11 cellular contexts compared by ENCODE assay signal in genomic region chr5:80035839-80036238, GRCh38. TPM values are rescaled to one million over a fixed set of nuclear protein-coding genes. Genes with fewer than 3 reads are reported as not detected.
DNase-seq lines count a peak whose midpoint lies in the region; ATAC-seq, FAIRE-seq and TF ChIP-seq lines count a peak whose summit lies in the region.
"Had no signal": no experiment of that assay in that cellular context is flagged by ENCODE, and none has a peak within 500 bp of the region (broad histone marks: within the 10 kb centered on the region; RNA-seq: fewer than 3 reads in every experiment).

No MANE protein-coding gene starts in this region.

- H3K36me3 Mint-ChIP-seq in CD14-positive monocyte (peaks cover 0 to 6% of the 10 kb centered on the region in 2 donors), neural crest cell (ENCODE audit: low read depth) (no peaks in the 10 kb centered on the region)

- TF ChIP-seq CTCF in CD14-positive monocyte (IDR thresholded peaks at IDR 0.05): no peak
- TF ChIP-seq CTCF in coronary artery (IDR thresholded peaks at IDR 0.05): no peak
- no peak for TF ChIP-seq CTCF in neural crest cell (conservative IDR thresholded peaks at IDR 0.05)

- H3K27me3 Mint-ChIP-seq in CD14-positive monocyte (ENCODE audit: low read depth in 3 of 3) (peaks cover 46 to 60% (median 47%) of the 10 kb centered on the region in 3 donors), neural crest cell (ENCODE audit: low read depth) (peaks cover 68% of the 10 kb centered on the region)

- H3K27ac Mint-ChIP-seq in CD14-positive monocyte (no peak overlapping the region), neural crest cell (ENCODE audit: unreplicated experiment) (no peak overlapping the region)

- H3K4me1 Mint-ChIP-seq in CD14-positive monocyte (peaks cover 11% of the 10 kb centered on the region), neural crest cell (peaks cover 10% of the 10 kb centered on the region)

- H3K27ac ChIP-seq in coronary artery: no peak overlapping the region

- no peaks in the 10 kb centered on the region for H3K36me3 ChIP-seq in H7 (replicated peaks; ENCODE audit: control insufficient read depth, insufficient read depth, low read length)

- intact Hi-C loops in CD14-positive monocyte (cut with micrococcal nuclease): no loop called here

- ATAC-seq in GM19324 (IDR thresholded peaks at IDR 0.05; ENCODE audit: low FRiP score, unreplicated experiment) (no peak), GM18498 (IDR thresholded peaks at IDR 0.05; ENCODE audit: unreplicated experiment) (no peak)

- peaks cover 31% of the 10 kb centered on the region for H3K27me3 ChIP-seq in H7 (ENCODE audit: control insufficient read depth, insufficient read depth, low read length)

- no peak for DNase-seq in CD14-positive monocyte (ENCODE audit: low spot score)
- peak; percentile 51 for DNase-seq in H7
- no peak for DNase-seq in coronary artery (ENCODE audit: low spot score)
- no peak for DNase-seq in neural crest cell (ENCODE audit: low read depth, low spot score)
- no peak for DNase-seq in DMS 273 treated with DMSO at 0.1 percent for 48 hours (lab: John Stamatoyannopoulos, UW)
- no peak for DNase-seq in GM19239 (ENCODE audit: insufficient read length, low spot score)
- DNase-seq: NCI-H1048 had no signal

- no peak for FAIRE-seq in GM19239 (lab: Jason Lieb, UNC)
- FAIRE-seq: frontal cortex, HTR-8/SVneo had no signal

- peak overlapping the region; percentile 62 for H3K4me3 ChIP-seq in H7 (ENCODE audit: insufficient read depth, low read depth, low read length)
- H3K4me3 ChIP-seq in coronary artery: peak overlapping the region; percentile 61

- H3K4me3 Mint-ChIP-seq in CD14-positive monocyte (peak overlapping the region; percentile 29 to 78), neural crest cell (peak overlapping the region; percentile 13)

- peaks cover 0 to 10% (median 2%) of the 10 kb centered on the region in 7 donors for H3K9me3 Mint-ChIP-seq in CD14-positive monocyte
- no peaks in the 10 kb centered on the region for H3K9me3 Mint-ChIP-seq in neural crest cell

RNA-seq across cellular contexts. Expression of gene THBS4, which starts 0.7 kb away (rescaled TPM):
- polyA plus RNA-seq in CD14-positive monocyte: not detected
- 3.1 and 3.4 TPM in 2 replicates for total RNA-seq in H7 (2014; rRNA removed; shearing (Covaris generic))
- 6.9 and 10.0 TPM in 2 replicates for total RNA-seq in neural crest cell

RNA-seq across cellular contexts. Expression of gene MTX3, which starts 44.8 kb away (rescaled TPM):
- under 1 TPM; 0.43 to 0.68 TPM for polyA plus RNA-seq in CD14-positive monocyte
- 16.6 and 30.4 TPM in 2 replicates for total RNA-seq in H7 (2014; rRNA removed; shearing (Covaris generic))
- total RNA-seq in neural crest cell: 26.4 and 27.9 TPM in 2 replicates
